8 cellular contexts compared by ENCODE assay signal in genomic region chr4:108168213-108168671, GRCh38. TPM values are rescaled to one million over a fixed set of nuclear protein-coding genes. Genes with fewer than 3 reads are reported as not detected.
DNase-seq lines count a peak whose midpoint lies in the region; ATAC-seq and TF ChIP-seq lines count a peak whose summit lies in the region.

No MANE protein-coding gene starts in this region.

- no peaks in the 10 kb centered on the region for H3K27me3 Mint-ChIP-seq in nephron progenitor cell (ENCODE audit: low read depth, poor library complexity)

- peak overlapping the region; percentile 99 for H3K4me3 Mint-ChIP-seq in nephron progenitor cell

- no peak overlapping the region for H3K27ac ChIP-seq in coronary artery

- H3K27me3 ChIP-seq in MG63, result peaks cover 66% of the 10 kb centered on the region

- DNase-seq in GM12864 (ENCODE audit: low read depth) (no peak), MG63 (no peak), coronary artery (ENCODE audit: low spot score) (no peak), nephron progenitor cell (no peak), NCI-H2171 treated with DMSO at 0.1 percent for 48 hours (lab: John Stamatoyannopoulos, UW) (no peak), NCI-H146 (lab: John Stamatoyannopoulos, UW) (no peak)
- DNase-seq in stimulated activated CD4-positive, alpha-beta T cell treated with anti-CD3 and anti-CD28 coated beads, Interleukin-2, amount 100 ng/mL, for 24 hours, result no peak

- H3K36me3 Mint-ChIP-seq in nephron progenitor cell (ENCODE audit: low read depth), result no peaks in the 10 kb centered on the region

- H3K9me3 ChIP-seq in MG63, result no peaks in the 10 kb centered on the region

- H3K4me3 ChIP-seq in GM12864 (ENCODE audit: low read depth, low read length) (peak overlapping the region; percentile 53), MG63 (peak overlapping the region; percentile 30), coronary artery (peak overlapping the region; percentile 74)

- H3K9me3 Mint-ChIP-seq in nephron progenitor cell, result no peaks in the 10 kb centered on the region

- peak overlapping the region; percentile 100 for H3K27ac Mint-ChIP-seq in nephron progenitor cell

- peaks cover 66% of the 10 kb centered on the region for H3K4me1 Mint-ChIP-seq in nephron progenitor cell

- ATAC-seq in HG02973 (IDR thresholded peaks at IDR 0.05; ENCODE audit: unreplicated experiment), result no peak

- no peak for TF ChIP-seq CTCF in GM12864 (IDR thresholded peaks at IDR 0.05; ENCODE audit: low read depth, low read length, missing control alignments)
- no peak for TF ChIP-seq CTCF in coronary artery (IDR thresholded peaks at IDR 0.05)
- TF ChIP-seq CTCF in nephron progenitor cell (IDR thresholded peaks at IDR 0.05), result no peak

- H3K36me3 ChIP-seq in MG63, result no peaks in the 10 kb centered on the region

RNA-seq across cellular contexts. Expression of gene LEF1, which starts 0.5 kb away (rescaled TPM):
- total RNA-seq in MG63 (2014; rRNA removed; shearing (Covaris generic); ENCODE audit: low replicate concordance), result not detected in 2 replicates
